1 cellular context compared by ENCODE assay signal in the genomic region with DNA sequence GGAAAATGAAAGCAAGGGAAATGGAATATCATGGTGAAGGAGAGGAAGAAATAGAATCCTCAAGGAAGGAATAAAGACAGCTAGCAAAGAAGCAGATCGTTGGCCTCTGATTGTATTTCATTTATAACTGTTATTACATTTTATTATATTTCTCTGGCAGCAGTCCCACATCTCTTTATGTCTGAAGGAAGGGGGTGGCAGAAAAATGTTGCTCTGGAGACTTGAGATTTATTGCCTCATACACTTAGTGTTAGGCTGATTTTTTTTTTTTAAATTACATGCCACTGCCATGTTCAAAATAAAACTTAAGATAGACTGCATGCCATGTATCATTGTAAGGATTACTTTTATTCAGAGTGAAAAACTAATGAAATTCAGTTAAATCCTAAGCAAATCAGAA.
TF ChIP-seq lines count a peak whose summit lies in the region.

No MANE protein-coding gene starts in this region.

TF ChIP-seq in SK-N-SH, 30 proteins besides CTCF, POLR2A, EP300 and RAD21 (continued from another document):
- TF ChIP-seq ZBTB33 (IDR thresholded peaks at IDR 0.05; ENCODE audit: borderline replicate concordance, low read depth), result no peak
- no peak for TF ChIP-seq CHD2 (IDR thresholded peaks at IDR 0.05; ENCODE audit: low read length, partially characterized antibody)
- no peak for TF ChIP-seq EZH2phosphoT487 (IDR thresholded peaks at IDR 0.05; ENCODE audit: borderline replicate concordance, low read depth)
- no peak for TF ChIP-seq RCOR1 (IDR thresholded peaks at IDR 0.05; ENCODE audit: low read length)
- no peak for TF ChIP-seq JUND (IDR thresholded peaks at IDR 0.05)
- no peak for TF ChIP-seq YY1 (IDR thresholded peaks at IDR 0.05; ENCODE audit: low read depth)
